ENCODE assay signal across 9 cellular contexts in genomic region chr14:100825691-100826331, GRCh38. TPM values are rescaled to one million over a fixed set of nuclear protein-coding genes. Genes with fewer than 3 reads are reported as not detected.
DNase-seq lines count a peak whose midpoint lies in the region; ATAC-seq, FAIRE-seq and TF ChIP-seq lines count a peak whose summit lies in the region.
"Had no signal": no experiment of that assay in that cellular context is flagged by ENCODE, and none has a peak within 500 bp of the region (broad histone marks: within the 10 kb centered on the region; RNA-seq: fewer than 3 reads in every experiment).

Gene MEG3, plus strand, starts transcription at chr14:100826118.

- peak within 1 kb of the TSS; percentile 81 for H3K4me3 ChIP-seq in SK-N-MC
- H3K4me3 ChIP-seq in fibroblast of pulmonary artery (replicated peaks; ENCODE audit: low read depth, low read length), result peak within 1 kb of the TSS; percentile 82
- H3K4me3 ChIP-seq in pancreas, result peak within 1 kb of the TSS; percentile 10 to 52 (median 31)
- no peak within 1 kb of the TSS for H3K4me3 ChIP-seq in PC-9

- H3K27me3 ChIP-seq in pancreas (no peaks in the 10 kb centered on the region), PC-9 (ENCODE audit: insufficient read depth, low read depth) (peaks cover 32% of the 10 kb centered on the region)

- no peaks in the 10 kb centered on the region for H4K20me1 ChIP-seq in PC-9 (ENCODE audit: insufficient read depth)

- H3K9ac ChIP-seq in SK-N-MC (ENCODE audit: insufficient read length), result peak within 1 kb of the TSS; percentile 81

- FAIRE-seq in pancreas (lab: Jason Lieb, UNC), result no peak

- H3F3A ChIP-seq in PC-9 (ENCODE audit: insufficient read depth, low read depth), result no peaks in the 10 kb centered on the region

- intact Hi-C loops in pancreas (cut with DNase I), result loop anchor here in 1 of 3 donors (10.0 kb wide), 2 partner anchors 111 to 161 kb away; no protein-coding TSS in a partner anchor
- intact Hi-C loops in PC-9 (cut with micrococcal nuclease; ENCODE audit: unreplicated experiment), result no loop called here

- WGBS in pancreas, 2 donors, result 48 to 55% methylated on average over 40 of the region's 40 CpGs

- no peak for TF ChIP-seq CTCF in fibroblast of pulmonary artery (IDR thresholded peaks at IDR 0.05; ENCODE audit: low read length, missing control alignments)
- no peak for TF ChIP-seq CTCF in pancreas (IDR thresholded peaks at IDR 0.05)
- TF ChIP-seq CTCF in PC-9 (conservative IDR thresholded peaks at IDR 0.05), result no peak
- no peak for TF ChIP-seq CTCF in GM10266 (IDR thresholded peaks at IDR 0.05; ENCODE audit: control insufficient read depth, insufficient read depth, low read depth, missing control alignments)

- ATAC-seq in pancreas, result peak; percentile 60 to 73 (median 64)

- no peaks in the 10 kb centered on the region for H3K9me3 ChIP-seq in SK-N-MC (ENCODE audit: low read depth, low read length)
- no peaks in the 10 kb centered on the region for H3K9me3 ChIP-seq in pancreas
- H3K9me3 ChIP-seq in PC-9 (ENCODE audit: insufficient read depth, low read depth), result no peaks in the 10 kb centered on the region

- CTCF ChIA-PET in PC-9 (lab: Charles Lee), result no interaction called here

- no peak within 1 kb of the TSS for H3K4me2 ChIP-seq in PC-9

- H3K36me3 ChIP-seq in SK-N-MC (ENCODE audit: insufficient read depth, low read length) (peaks cover 20% of the 10 kb centered on the region), pancreas (no peaks in the 10 kb centered on the region), PC-9 (ENCODE audit: low read depth) (no peaks in the 10 kb centered on the region)

- peaks cover 0 to 5% (median 0%) of the 10 kb centered on the region in 3 donors for H3K4me1 ChIP-seq in pancreas
- H3K4me1 ChIP-seq in PC-9 (replicated peaks; ENCODE audit: insufficient read depth), result no peaks in the 10 kb centered on the region

- no TSS peak for BruUV-seq in PC-9 (replicated peaks; lab: Mats Ljungman, UMichigan)

- H3K9me2 ChIP-seq in PC-9 (ENCODE audit: insufficient read depth), result no peaks in the 10 kb centered on the region

- POLR2A ChIA-PET in PC-9 (lab: Charles Lee; ENCODE audit: unreplicated experiment), result no interaction called here

- H3K27ac ChIP-seq in SK-N-MC (no peak within 1 kb of the TSS), pancreas (peak within 1 kb of the TSS in 2 of 4 donors; percentile 70 to 73), PC-9 (no peak within 1 kb of the TSS)

- DNase-seq in AG08395 (ENCODE audit: low spot score) (peak; percentile 81), SK-N-MC (ENCODE audit: low read depth, low spot score) (no peak), fibroblast of pulmonary artery (ENCODE audit: low read depth) (peak; percentile 87), pancreas (peak in 5 of 6 donors; percentile 25 to 86 (median 62)), RKO (ENCODE audit: low spot score) (no peak), PC-9 (no peak), T-helper 9 cell (no peak), GM10266 (ENCODE audit: extremely low spot score) (no peak)
- DNase-seq: DMS53 had no signal

- no peak within 1 kb of the TSS for H2AFZ ChIP-seq in PC-9

- H3K79me2 ChIP-seq in PC-9 (ENCODE audit: low read depth), result no peaks in the 10 kb centered on the region

RNA-seq across cellular contexts. Expression of gene MEG3, which starts in this region (rescaled TPM):
- 100 to 1,000 TPM in 5 of 6 donors, 10 to 100 TPM in 1; 78.8 to 726 (median 175) TPM for total RNA-seq in pancreas
- polyA plus RNA-seq in pancreas, result 1,000 to 10,000 TPM; 1,023 to 1,150 TPM
- not detected in 2 replicates for total RNA-seq in PC-9 (2021)

Comparison
In these comparisons a context has a peak if more than half of its experiments do, and no peak if none do; other contexts are left out.
1. RNA of gene MEG3 (total RNA-seq): 78.8 to 726 TPM in pancreas; not detected in PC-9; every median in the first group is over 10 times any median in the second.
2. DNase-seq: peak in AG08395 (single experiment), fibroblast of pulmonary artery (single experiment) and pancreas (5 of 6); none in SK-N-MC (single experiment), RKO (single experiment), PC-9 (0 of 2), T-helper 9 cell (single experiment) and GM10266 (single experiment).